Comparison of ENCODE assay signal across 21 cellular contexts in the genomic region with DNA sequence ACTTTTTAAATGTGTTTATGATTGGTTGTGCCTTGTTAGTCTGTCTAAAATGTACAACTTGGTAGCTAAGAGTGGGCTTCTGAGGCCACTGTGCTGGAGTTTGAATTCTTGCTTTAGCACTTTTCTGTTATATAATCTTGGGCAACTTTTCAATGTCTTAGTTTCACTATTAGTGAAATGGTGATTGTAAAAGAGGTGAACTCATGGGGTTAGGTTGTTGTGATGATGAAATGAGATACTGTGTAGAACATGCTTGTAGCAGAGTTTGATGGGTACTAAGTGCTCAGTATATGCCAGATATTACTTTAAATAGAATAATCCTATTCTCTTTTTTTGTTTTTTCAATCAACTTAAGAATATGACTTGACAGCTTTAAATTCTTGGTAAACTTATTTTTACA.
DNase-seq lines count a peak whose midpoint lies in the region; ATAC-seq and TF ChIP-seq lines count a peak whose summit lies in the region.
"Had no signal": no experiment of that assay in that cellular context is flagged by ENCODE, and none has a peak within 500 bp of the region (broad histone marks: within the 10 kb centered on the region; RNA-seq: fewer than 3 reads in every experiment).

No MANE protein-coding gene starts in this region.

- peaks cover 18% of the 10 kb centered on the region for H3K4me1 ChIP-seq in HUES64 (ENCODE audit: insufficient read depth, low read length)
- H3K4me1 ChIP-seq: Peyer's patch had no signal

- H3K27me3 Mint-ChIP-seq in chondrocyte (ENCODE audit: low read depth): no peaks in the 10 kb centered on the region
- H3K27me3 Mint-ChIP-seq: CD8-positive, alpha-beta memory T cell; T-cell had no signal

- no peak overlapping the region for H3K4me3 Mint-ChIP-seq in chondrocyte (ENCODE audit: unreplicated experiment)
- H3K4me3 Mint-ChIP-seq: CD8-positive, alpha-beta memory T cell; T-cell had no signal

- peak overlapping the region; percentile 48; the same call in 1 of the 2 replicates for H3K27ac ChIP-seq in HUES64 (ENCODE audit: low read depth, low read length)
- H3K27ac ChIP-seq: C4-2B, Peyer's patch had no signal

- TF ChIP-seq CTCF in fibroblast of villous mesenchyme (IDR thresholded peaks at IDR 0.05; ENCODE audit: insufficient read depth, low read depth, low read length): no peak
- no peak for TF ChIP-seq CTCF in chondrocyte (IDR thresholded peaks at IDR 0.05)

- H3K4me3 ChIP-seq in HUES64 (ENCODE audit: low read length) (no peak overlapping the region), fibroblast of villous mesenchyme (ENCODE audit: low read depth, low read length) (no peak overlapping the region)
- H3K4me3 ChIP-seq: MG63, Peyer's patch had no signal

- H3K9me3 ChIP-seq in HUES64 (ENCODE audit: insufficient read depth, low read depth, low read length): no peaks in the 10 kb centered on the region
- H3K9me3 ChIP-seq: MG63, Peyer's patch had no signal

- H3K36me3 Mint-ChIP-seq in chondrocyte (ENCODE audit: low read depth): no peaks in the 10 kb centered on the region
- H3K36me3 Mint-ChIP-seq: CD8-positive, alpha-beta memory T cell; T-cell had no signal

- ATAC-seq in GM18870 (IDR thresholded peaks at IDR 0.05; ENCODE audit: unreplicated experiment): peak; percentile 53
- ATAC-seq: T-cell had no signal

- DNase-seq in fibroblast of villous mesenchyme (ENCODE audit: low read depth) (peak; percentile 15), chondrocyte (ENCODE audit: low spot score) (no peak), NCI-H446 (lab: John Stamatoyannopoulos, UW) (no peak), anterior cingulate cortex (lab: John Stamatoyannopoulos, UW) (no peak), NCI-H1417 (lab: John Stamatoyannopoulos, UW) (no peak)
- DNase-seq: Calu3; CD8-positive, alpha-beta memory T cell; DMS153; GOT3; MG63; NCI-H1092; NCI-H1436 treated with DMSO at 0.1 percent for 48 hours; NCI-H1930; NCI-H226; NCI-H524; NCI-H774; Peyer's patch; T-cell had no signal

- H3K4me1 Mint-ChIP-seq in chondrocyte (ENCODE audit: low read depth): no peaks in the 10 kb centered on the region
- H3K4me1 Mint-ChIP-seq: CD8-positive, alpha-beta memory T cell; T-cell had no signal

- no peaks in the 10 kb centered on the region for H3K36me3 ChIP-seq in HUES64 (ENCODE audit: insufficient read depth, low read length)
- H3K36me3 ChIP-seq: MG63, Peyer's patch had no signal

- no peak overlapping the region for H3K9ac ChIP-seq in HUES64 (ENCODE audit: low read depth, low read length)

- H3K9me3 Mint-ChIP-seq in chondrocyte (ENCODE audit: low read depth): peaks cover 8% of the 10 kb centered on the region

- H3K27ac Mint-ChIP-seq in chondrocyte (ENCODE audit: unreplicated experiment): no peak overlapping the region
- H3K27ac Mint-ChIP-seq: CD8-positive, alpha-beta memory T cell; T-cell had no signal

- H3K27me3 ChIP-seq in HUES64 (ENCODE audit: insufficient read depth, low read length): no peaks in the 10 kb centered on the region
- H3K27me3 ChIP-seq: MG63, Peyer's patch had no signal
